ENCODE assay signal across 1 cellular context in the genomic region with DNA sequence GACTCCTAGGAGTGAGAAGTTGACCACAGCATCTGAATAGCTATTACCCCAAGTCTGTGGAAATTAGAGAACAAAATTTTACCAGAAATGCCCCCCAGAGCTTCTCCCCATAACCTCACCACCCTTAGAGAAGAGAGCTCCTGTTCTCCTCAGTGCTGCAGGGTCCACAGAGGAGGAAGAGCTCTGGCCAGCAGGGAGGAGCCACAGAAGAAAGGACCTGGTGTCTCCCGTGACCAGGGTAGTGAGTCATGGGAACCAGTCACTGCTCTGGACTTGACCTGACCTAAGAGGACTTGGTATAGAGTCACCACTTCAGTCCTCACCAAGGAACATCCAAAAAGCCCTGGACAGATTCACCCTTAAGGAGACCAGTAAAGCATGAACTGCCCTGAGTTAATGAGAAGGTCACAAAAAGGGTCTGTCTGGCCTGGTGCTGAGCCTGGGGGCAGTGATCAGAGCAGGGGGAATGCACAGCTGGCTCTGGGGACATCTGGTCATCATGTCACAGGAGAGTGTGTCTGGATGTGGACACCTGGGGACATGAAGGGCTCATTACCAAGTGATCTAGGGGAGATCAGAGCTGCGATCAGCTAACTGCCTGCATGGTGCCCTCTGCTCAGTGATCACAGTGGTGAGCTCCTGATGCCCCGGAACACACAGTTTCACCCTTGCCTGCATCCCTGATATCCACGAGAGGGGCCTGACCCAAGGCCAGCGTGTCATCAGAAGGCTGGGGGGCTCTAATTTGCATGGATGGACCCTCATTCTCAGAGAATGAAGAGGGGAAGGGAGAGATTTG.
TF ChIP-seq lines count a peak whose summit lies in the region.

No MANE protein-coding gene starts in this region.

TF ChIP-seq in K562, 482 proteins besides CTCF, POLR2A, EP300 and RAD21 (continued from another document):
- TF ChIP-seq, protein P1, sequence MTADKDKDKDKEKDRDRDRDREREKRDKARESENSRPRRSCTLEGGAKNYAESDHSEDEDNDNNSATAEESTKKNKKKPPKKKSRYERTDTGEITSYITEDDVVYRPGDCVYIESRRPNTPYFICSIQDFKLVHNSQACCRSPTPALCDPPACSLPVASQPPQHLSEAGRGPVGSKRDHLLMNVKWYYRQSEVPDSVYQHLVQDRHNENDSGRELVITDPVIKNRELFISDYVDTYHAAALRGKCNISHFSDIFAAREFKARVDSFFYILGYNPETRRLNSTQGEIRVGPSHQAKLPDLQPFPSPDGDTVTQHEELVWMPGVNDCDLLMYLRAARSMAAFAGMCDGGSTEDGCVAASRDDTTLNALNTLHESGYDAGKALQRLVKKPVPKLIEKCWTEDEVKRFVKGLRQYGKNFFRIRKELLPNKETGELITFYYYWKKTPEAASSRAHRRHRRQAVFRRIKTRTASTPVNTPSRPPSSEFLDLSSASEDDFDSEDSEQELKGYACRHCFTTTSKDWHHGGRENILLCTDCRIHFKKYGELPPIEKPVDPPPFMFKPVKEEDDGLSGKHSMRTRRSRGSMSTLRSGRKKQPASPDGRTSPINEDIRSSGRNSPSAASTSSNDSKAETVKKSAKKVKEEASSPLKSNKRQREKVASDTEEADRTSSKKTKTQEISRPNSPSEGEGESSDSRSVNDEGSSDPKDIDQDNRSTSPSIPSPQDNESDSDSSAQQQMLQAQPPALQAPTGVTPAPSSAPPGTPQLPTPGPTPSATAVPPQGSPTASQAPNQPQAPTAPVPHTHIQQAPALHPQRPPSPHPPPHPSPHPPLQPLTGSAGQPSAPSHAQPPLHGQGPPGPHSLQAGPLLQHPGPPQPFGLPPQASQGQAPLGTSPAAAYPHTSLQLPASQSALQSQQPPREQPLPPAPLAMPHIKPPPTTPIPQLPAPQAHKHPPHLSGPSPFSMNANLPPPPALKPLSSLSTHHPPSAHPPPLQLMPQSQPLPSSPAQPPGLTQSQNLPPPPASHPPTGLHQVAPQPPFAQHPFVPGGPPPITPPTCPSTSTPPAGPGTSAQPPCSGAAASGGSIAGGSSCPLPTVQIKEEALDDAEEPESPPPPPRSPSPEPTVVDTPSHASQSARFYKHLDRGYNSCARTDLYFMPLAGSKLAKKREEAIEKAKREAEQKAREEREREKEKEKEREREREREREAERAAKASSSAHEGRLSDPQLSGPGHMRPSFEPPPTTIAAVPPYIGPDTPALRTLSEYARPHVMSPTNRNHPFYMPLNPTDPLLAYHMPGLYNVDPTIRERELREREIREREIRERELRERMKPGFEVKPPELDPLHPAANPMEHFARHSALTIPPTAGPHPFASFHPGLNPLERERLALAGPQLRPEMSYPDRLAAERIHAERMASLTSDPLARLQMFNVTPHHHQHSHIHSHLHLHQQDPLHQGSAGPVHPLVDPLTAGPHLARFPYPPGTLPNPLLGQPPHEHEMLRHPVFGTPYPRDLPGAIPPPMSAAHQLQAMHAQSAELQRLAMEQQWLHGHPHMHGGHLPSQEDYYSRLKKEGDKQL (CRISPR knock-in tag; IDR thresholded peaks at IDR 0.05; ENCODE audit: borderline replicate concordance) = 0 out of 2 replicates have a peak, but pooled peaks have one; percentile 74
- TF ChIP-seq SP2 (IDR thresholded peaks at IDR 0.05; ENCODE audit: extremely low read depth, low read depth, low read length, poor library complexity, severe bottlenecking) = no peak
- TF ChIP-seq MXI1 (IDR thresholded peaks at IDR 0.05; ENCODE audit: low read depth, low read length) = no peak
- TF ChIP-seq, protein P2, sequence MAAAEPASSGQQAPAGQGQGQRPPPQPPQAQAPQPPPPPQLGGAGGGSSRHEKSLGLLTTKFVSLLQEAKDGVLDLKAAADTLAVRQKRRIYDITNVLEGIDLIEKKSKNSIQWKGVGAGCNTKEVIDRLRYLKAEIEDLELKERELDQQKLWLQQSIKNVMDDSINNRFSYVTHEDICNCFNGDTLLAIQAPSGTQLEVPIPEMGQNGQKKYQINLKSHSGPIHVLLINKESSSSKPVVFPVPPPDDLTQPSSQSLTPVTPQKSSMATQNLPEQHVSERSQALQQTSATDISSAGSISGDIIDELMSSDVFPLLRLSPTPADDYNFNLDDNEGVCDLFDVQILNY (CRISPR knock-in tag; IDR thresholded peaks at IDR 0.05) = no peak
- TF ChIP-seq, protein P3, sequence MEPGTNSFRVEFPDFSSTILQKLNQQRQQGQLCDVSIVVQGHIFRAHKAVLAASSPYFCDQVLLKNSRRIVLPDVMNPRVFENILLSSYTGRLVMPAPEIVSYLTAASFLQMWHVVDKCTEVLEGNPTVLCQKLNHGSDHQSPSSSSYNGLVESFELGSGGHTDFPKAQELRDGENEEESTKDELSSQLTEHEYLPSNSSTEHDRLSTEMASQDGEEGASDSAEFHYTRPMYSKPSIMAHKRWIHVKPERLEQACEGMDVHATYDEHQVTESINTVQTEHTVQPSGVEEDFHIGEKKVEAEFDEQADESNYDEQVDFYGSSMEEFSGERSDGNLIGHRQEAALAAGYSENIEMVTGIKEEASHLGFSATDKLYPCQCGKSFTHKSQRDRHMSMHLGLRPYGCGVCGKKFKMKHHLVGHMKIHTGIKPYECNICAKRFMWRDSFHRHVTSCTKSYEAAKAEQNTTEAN (CRISPR knock-in tag; IDR thresholded peaks at IDR 0.05) = no peak
- TF ChIP-seq, protein P4, sequence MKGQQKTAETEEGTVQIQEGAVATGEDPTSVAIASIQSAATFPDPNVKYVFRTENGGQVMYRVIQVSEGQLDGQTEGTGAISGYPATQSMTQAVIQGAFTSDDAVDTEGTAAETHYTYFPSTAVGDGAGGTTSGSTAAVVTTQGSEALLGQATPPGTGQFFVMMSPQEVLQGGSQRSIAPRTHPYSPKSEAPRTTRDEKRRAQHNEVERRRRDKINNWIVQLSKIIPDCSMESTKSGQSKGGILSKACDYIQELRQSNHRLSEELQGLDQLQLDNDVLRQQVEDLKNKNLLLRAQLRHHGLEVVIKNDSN (CRISPR knock-in tag; IDR thresholded peaks at IDR 0.05) = no peak
- TF ChIP-seq, protein P5, sequence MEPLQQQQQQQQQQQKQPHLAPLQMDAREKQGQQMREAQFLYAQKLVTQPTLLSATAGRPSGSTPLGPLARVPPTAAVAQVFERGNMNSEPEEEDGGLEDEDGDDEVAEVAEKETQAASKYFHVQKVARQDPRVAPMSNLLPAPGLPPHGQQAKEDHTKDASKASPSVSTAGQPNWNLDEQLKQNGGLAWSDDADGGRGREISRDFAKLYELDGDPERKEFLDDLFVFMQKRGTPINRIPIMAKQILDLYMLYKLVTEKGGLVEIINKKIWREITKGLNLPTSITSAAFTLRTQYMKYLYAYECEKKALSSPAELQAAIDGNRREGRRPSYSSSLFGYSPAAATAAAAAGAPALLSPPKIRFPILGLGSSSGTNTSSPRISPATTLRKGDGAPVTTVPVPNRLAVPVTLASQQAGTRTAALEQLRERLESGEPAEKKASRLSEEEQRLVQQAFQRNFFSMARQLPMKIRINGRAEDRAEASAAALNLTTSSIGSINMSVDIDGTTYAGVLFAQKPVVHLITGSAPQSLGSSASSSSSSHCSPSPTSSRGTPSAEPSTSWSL (CRISPR knock-in tag; IDR thresholded peaks at IDR 0.05; ENCODE audit: borderline replicate concordance) = no peak
- TF ChIP-seq ZFP1 (CRISPR knock-in tag; IDR thresholded peaks at IDR 0.05) = no peak
- TF ChIP-seq, protein P6, sequence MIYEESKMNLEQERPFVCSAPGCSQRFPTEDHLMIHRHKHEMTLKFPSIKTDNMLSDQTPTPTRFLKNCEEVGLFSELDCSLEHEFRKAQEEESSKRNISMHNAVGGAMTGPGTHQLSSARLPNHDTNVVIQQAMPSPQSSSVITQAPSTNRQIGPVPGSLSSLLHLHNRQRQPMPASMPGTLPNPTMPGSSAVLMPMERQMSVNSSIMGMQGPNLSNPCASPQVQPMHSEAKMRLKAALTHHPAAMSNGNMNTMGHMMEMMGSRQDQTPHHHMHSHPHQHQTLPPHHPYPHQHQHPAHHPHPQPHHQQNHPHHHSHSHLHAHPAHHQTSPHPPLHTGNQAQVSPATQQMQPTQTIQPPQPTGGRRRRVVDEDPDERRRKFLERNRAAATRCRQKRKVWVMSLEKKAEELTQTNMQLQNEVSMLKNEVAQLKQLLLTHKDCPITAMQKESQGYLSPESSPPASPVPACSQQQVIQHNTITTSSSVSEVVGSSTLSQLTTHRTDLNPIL (CRISPR knock-in tag; IDR thresholded peaks at IDR 0.05) = no peak
- no peak for TF ChIP-seq ZKSCAN1 (IDR thresholded peaks at IDR 0.05; ENCODE audit: low read depth, low read length)
- TF ChIP-seq, protein P7, sequence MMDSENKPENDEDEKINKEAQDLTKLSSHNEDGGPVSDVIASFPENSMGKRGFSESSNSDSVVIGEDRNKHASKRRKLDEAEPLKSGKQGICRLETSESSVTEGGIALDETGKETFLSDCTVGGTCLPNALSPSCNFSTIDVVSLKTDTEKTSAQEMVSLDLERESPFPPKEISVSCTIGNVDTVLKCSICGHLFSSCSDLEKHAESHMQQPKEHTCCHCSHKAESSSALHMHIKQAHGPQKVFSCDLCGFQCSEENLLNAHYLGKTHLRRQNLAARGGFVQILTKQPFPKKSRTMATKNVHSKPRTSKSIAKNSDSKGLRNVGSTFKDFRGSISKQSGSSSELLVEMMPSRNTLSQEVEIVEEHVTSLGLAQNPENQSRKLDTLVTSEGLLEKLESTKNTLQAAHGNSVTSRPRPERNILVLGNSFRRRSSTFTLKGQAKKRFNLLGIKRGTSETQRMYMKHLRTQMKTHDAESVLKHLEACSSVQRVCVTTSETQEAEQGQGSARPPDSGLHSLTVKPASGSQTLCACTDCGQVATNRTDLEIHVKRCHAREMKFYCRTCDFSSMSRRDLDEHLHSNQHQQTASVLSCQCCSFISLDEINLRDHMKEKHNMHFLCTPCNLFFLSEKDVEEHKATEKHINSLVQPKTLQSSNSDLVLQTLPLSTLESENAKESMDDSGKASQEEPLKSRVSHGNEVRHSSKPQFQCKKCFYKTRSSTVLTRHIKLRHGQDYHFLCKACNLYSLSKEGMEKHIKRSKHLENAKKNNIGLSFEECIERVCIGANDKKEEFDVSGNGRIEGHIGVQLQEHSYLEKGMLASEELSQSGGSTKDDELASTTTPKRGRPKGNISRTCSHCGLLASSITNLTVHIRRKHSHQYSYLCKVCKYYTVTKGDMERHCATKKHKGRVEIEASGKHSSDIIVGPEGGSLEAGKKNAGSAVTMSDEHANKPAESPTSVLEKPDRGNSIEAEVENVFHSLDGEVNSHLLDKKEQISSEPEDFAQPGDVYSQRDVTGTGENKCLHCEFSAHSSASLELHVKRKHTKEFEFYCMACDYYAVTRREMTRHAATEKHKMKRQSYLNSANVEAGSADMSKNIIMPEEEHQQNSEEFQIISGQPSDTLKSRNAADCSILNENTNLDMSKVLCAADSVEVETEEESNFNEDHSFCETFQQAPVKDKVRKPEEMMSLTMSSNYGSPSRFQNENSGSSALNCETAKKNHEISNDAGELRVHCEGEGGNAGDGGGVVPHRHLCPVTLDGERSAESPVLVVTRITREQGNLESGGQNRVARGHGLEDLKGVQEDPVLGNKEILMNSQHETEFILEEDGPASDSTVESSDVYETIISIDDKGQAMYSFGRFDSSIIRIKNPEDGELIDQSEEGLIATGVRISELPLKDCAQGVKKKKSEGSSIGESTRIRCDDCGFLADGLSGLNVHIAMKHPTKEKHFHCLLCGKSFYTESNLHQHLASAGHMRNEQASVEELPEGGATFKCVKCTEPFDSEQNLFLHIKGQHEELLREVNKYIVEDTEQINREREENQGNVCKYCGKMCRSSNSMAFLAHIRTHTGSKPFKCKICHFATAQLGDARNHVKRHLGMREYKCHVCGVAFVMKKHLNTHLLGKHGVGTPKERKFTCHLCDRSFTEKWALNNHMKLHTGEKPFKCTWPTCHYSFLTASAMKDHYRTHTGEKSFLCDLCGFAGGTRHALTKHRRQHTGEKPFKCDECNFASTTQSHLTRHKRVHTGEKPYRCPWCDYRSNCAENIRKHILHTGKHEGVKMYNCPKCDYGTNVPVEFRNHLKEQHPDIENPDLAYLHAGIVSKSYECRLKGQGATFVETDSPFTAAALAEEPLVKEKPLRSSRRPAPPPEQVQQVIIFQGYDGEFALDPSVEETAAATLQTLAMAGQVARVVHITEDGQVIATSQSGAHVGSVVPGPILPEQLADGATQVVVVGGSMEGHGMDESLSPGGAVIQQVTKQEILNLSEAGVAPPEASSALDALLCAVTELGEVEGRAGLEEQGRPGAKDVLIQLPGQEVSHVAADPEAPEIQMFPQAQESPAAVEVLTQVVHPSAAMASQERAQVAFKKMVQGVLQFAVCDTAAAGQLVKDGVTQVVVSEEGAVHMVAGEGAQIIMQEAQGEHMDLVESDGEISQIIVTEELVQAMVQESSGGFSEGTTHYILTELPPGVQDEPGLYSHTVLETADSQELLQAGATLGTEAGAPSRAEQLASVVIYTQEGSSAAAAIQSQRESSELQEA (IDR thresholded peaks at IDR 0.05; ENCODE audit: low read depth) = no peak
- TF ChIP-seq, protein P8, sequence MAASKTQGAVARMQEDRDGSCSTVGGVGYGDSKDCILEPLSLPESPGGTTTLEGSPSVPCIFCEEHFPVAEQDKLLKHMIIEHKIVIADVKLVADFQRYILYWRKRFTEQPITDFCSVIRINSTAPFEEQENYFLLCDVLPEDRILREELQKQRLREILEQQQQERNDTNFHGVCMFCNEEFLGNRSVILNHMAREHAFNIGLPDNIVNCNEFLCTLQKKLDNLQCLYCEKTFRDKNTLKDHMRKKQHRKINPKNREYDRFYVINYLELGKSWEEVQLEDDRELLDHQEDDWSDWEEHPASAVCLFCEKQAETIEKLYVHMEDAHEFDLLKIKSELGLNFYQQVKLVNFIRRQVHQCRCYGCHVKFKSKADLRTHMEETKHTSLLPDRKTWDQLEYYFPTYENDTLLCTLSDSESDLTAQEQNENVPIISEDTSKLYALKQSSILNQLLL (CRISPR knock-in tag; IDR thresholded peaks at IDR 0.05; ENCODE audit: borderline replicate concordance) = no peak
- no peak for TF ChIP-seq RBBP5 (IDR thresholded peaks at IDR 0.05; ENCODE audit: borderline replicate concordance, insufficient read depth, low read length, poor library complexity, severe bottlenecking)
- TF ChIP-seq, protein P9, sequence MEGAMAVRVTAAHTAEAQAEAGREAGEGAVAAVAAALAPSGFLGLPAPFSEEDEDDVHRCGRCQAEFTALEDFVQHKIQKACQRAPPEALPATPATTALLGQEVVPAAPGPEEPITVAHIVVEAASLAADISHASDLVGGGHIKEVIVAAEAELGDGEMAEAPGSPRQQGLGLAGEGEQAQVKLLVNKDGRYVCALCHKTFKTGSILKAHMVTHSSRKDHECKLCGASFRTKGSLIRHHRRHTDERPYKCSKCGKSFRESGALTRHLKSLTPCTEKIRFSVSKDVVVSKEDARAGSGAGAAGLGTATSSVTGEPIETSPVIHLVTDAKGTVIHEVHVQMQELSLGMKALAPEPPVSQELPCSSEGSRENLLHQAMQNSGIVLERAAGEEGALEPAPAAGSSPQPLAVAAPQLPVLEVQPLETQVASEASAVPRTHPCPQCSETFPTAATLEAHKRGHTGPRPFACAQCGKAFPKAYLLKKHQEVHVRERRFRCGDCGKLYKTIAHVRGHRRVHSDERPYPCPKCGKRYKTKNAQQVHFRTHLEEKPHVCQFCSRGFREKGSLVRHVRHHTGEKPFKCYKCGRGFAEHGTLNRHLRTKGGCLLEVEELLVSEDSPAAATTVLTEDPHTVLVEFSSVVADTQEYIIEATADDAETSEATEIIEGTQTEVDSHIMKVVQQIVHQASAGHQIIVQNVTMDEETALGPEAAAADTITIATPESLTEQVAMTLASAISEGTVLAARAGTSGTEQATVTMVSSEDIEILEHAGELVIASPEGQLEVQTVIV (CRISPR knock-in tag; IDR thresholded peaks at IDR 0.05; ENCODE audit: borderline replicate concordance) = 0 out of 2 replicates have a peak, but pooled peaks have one; percentile 25
- no peak for TF ChIP-seq FOXP1 (CRISPR knock-in tag; IDR thresholded peaks at IDR 0.05)
